In genomic region chr7:139043823-139044812, GRCh38 we compare ENCODE assay signal across 8 cellular contexts. TPM values are rescaled to one million over a fixed set of nuclear protein-coding genes. Genes with fewer than 3 reads are reported as not detected.
DNase-seq lines count a peak whose midpoint lies in the region; ATAC-seq and TF ChIP-seq lines count a peak whose summit lies in the region.

No MANE protein-coding gene starts in this region.

- ATAC-seq in naive B cell (ENCODE audit: low read depth in 2 of 2) (peak; percentile 15 to 56), GM18502 (IDR thresholded peaks at IDR 0.05; ENCODE audit: poor library complexity, unreplicated experiment) (no peak), HG02981 (IDR thresholded peaks at IDR 0.05; ENCODE audit: unreplicated experiment) (no peak)

- peaks cover 25% of the 10 kb centered on the region for H3K36me3 Mint-ChIP-seq in Calu3 (ENCODE audit: insufficient read depth, unreplicated experiment)
- H3K36me3 Mint-ChIP-seq in naive B cell, result peaks cover 30 to 32% of the 10 kb centered on the region in 2 donors
- H3K36me3 Mint-ChIP-seq in nephron progenitor cell (ENCODE audit: low read depth), result peaks cover 20% of the 10 kb centered on the region

- no TSS peak for BruUV-seq in Calu3 (replicated peaks; lab: Mats Ljungman, UMichigan)

- no peak overlapping the region for H3K27ac Mint-ChIP-seq in Calu3 (ENCODE audit: unreplicated experiment)
- H3K27ac Mint-ChIP-seq in naive B cell, result peak overlapping the region; percentile 47 to 96 (median 75)
- H3K27ac Mint-ChIP-seq in nephron progenitor cell, result no peak overlapping the region

- no peak for TF ChIP-seq CTCF in Calu3 (IDR thresholded peaks at IDR 0.05; ENCODE audit: unreplicated experiment)
- no peak for TF ChIP-seq CTCF in nephron progenitor cell (IDR thresholded peaks at IDR 0.05)

- CTCF ChIA-PET in Calu3 (lab: Charles Lee), result interaction anchor here (0.6 kb wide), 2 partner anchors 14 to 369 kb away, joined by 3 to 4 read pairs; no protein-coding TSS in a partner anchor

- H3K27me3 Mint-ChIP-seq in Calu3 (ENCODE audit: unreplicated experiment) (no peaks in the 10 kb centered on the region), naive B cell (no peaks in the 10 kb centered on the region), nephron progenitor cell (ENCODE audit: low read depth, poor library complexity) (peaks cover 7% of the 10 kb centered on the region)

- H3K4me3 Mint-ChIP-seq in Calu3 (ENCODE audit: low read depth, unreplicated experiment) (no peak overlapping the region), naive B cell (peak overlapping the region in 5 of 8 donors; percentile 5 to 76 (median 43)), nephron progenitor cell (no peak overlapping the region)

- intact Hi-C loops in Calu3 (cut with micrococcal nuclease; ENCODE audit: unreplicated experiment), result no loop called here

- DNase-seq in Calu3 (peak; percentile 29), NCI-H2029 treated with DMSO at 0.1 percent for 48 hours (lab: John Stamatoyannopoulos, UW) (peak; percentile 91), activated T-cell treated with anti-CD3 and anti-CD28 coated beads for 24 hours (ENCODE audit: low read depth) (peak; percentile 51), naive B cell (no peak), ureter (ENCODE audit: low spot score) (no peak), nephron progenitor cell (no peak)

- H3K4me1 Mint-ChIP-seq in Calu3 (ENCODE audit: low read depth, unreplicated experiment) (peaks cover 24% of the 10 kb centered on the region), naive B cell (peaks cover 42 to 60% (median 48%) of the 10 kb centered on the region in 3 donors), nephron progenitor cell (peaks cover 5% of the 10 kb centered on the region)

- H3K9me3 Mint-ChIP-seq in Calu3 (ENCODE audit: low read depth, unreplicated experiment), result no peaks in the 10 kb centered on the region
- H3K9me3 Mint-ChIP-seq in naive B cell, result no peaks in the 10 kb centered on the region
- no peaks in the 10 kb centered on the region for H3K9me3 Mint-ChIP-seq in nephron progenitor cell

RNA-seq across cellular contexts. Expression of gene ZC3HAV1L, which starts 8.3 kb away (rescaled TPM):
- total RNA-seq in Calu3 (2022), result 13.7 and 15.0 TPM in 2 replicates
- under 1 TPM in 1 of 6 donors, not detected in 5; 0.18 TPM for polyA plus RNA-seq in naive B cell (ENCODE audit: low read depth in 6 of 6)
- total RNA-seq in ureter, result 16.2 TPM

Comparison
In these comparisons a context has a peak if more than half of its experiments do, and no peak if none do; other contexts are left out.
1. DNase-seq: peak in Calu3 (single experiment), NCI-H2029 treated with DMSO at 0.1 percent for 48 hours (single experiment) and activated T-cell treated with anti-CD3 and anti-CD28 coated beads for 24 hours (single experiment); none in naive B cell (single experiment), ureter (single experiment) and nephron progenitor cell (single experiment).
2. H3K27ac Mint-ChIP-seq: peak in naive B cell (6 of 6); none in Calu3 (single experiment) and nephron progenitor cell (single experiment).
3. H3K4me3 Mint-ChIP-seq: peak in naive B cell (5 of 8); none in Calu3 (single experiment) and nephron progenitor cell (single experiment).
4. ATAC-seq: peak in naive B cell (2 of 2); none in GM18502 (single experiment) and HG02981 (single experiment).